9 cellular contexts compared by ENCODE assay signal in genomic region chrX:114611018-114611619, GRCh38. TPM values are rescaled to one million over a fixed set of nuclear protein-coding genes. Genes with fewer than 3 reads are reported as not detected.
A peak's percentile ranks its signal among the peaks of the same experiment; 100 is the strongest.
DNase-seq lines count a peak whose midpoint lies in the region; ATAC-seq and TF ChIP-seq lines count a peak whose summit lies in the region.
"Had no signal": no experiment of that assay in that cellular context is flagged by ENCODE, and none has a peak within 500 bp of the region (broad histone marks: within the 10 kb centered on the region; RNA-seq: fewer than 3 reads in every experiment).

No MANE protein-coding gene starts in this region.

- TF ChIP-seq EP300 in esophagus muscularis mucosa (IDR thresholded peaks at IDR 0.05) = no peak
- no peak for TF ChIP-seq EP300 in ovary (IDR thresholded peaks at IDR 0.05)

- intact Hi-C loops in esophagus muscularis mucosa (cut with DNase I) = loop anchor here (5.0 to 10.0 kb wide), 2 partner anchors 346 to 534 kb away; no protein-coding TSS in a partner anchor
- intact Hi-C loops in ovary (cut with DNase I) = no loop called here

- no peak overlapping the region for H3K4me3 ChIP-seq in esophagus muscularis mucosa
- no peak overlapping the region for H3K4me3 ChIP-seq in ovary

- TF ChIP-seq POLR2A in esophagus muscularis mucosa (IDR thresholded peaks at IDR 0.05; ENCODE audit: low read depth) (no peak), ovary (IDR thresholded peaks at IDR 0.05) (no peak)

- WGBS in esophagus muscularis mucosa = 55% methylated on average over 11 of the region's 11 CpGs
- 48 to 62% (median 50%) methylated on average over 11 of the region's 11 CpGs for WGBS in ovary, 3 donors

- TF ChIP-seq CTCF in esophagus muscularis mucosa (IDR thresholded peaks at IDR 0.05) (peak; percentile 64 to 83 (median 76)), ovary (IDR thresholded peaks at IDR 0.05) (peak in 2 of 3 donors; percentile 27 to 42)

- H3K4me1 Mint-ChIP-seq in stimulated activated naive B cell treated with anti-CD40 and anti-IgM and Interleukin-4, amounts not matched to agents 10 μg/mL and 1 μg/mL and 100 μg/mL, for 72 hours = no peaks in the 10 kb centered on the region
- H3K4me1 Mint-ChIP-seq: CD8-positive, alpha-beta memory T cell had no signal

- H3K27me3 Mint-ChIP-seq in stimulated activated naive B cell treated with anti-CD40 and anti-IgM and Interleukin-4, amounts not matched to agents 10 μg/mL and 1 μg/mL and 100 μg/mL, for 72 hours = peaks cover 0 to 4% of the 10 kb centered on the region in 2 donors
- H3K27me3 Mint-ChIP-seq: CD8-positive, alpha-beta memory T cell had no signal

- H3K4me1 ChIP-seq in esophagus muscularis mucosa (no peaks in the 10 kb centered on the region), ovary (ENCODE audit: insufficient read depth) (no peaks in the 10 kb centered on the region)

- H3K4me3 Mint-ChIP-seq in stimulated activated naive B cell treated with anti-CD40 and anti-IgM and Interleukin-4, amounts not matched to agents 10 μg/mL and 1 μg/mL and 100 μg/mL, for 72 hours = no peak overlapping the region
- H3K4me3 Mint-ChIP-seq: CD8-positive, alpha-beta memory T cell had no signal

- H3K36me3 ChIP-seq in esophagus muscularis mucosa (no peaks in the 10 kb centered on the region), ovary (no peaks in the 10 kb centered on the region)

- no peaks in the 10 kb centered on the region for H3K36me3 Mint-ChIP-seq in stimulated activated naive B cell treated with anti-CD40 and anti-IgM and Interleukin-4, amounts not matched to agents 10 μg/mL and 1 μg/mL and 100 μg/mL, for 72 hours
- H3K36me3 Mint-ChIP-seq: CD8-positive, alpha-beta memory T cell had no signal

- H3K9me3 Mint-ChIP-seq in stimulated activated naive B cell treated with anti-CD40 and anti-IgM and Interleukin-4, amounts not matched to agents 10 μg/mL and 1 μg/mL and 100 μg/mL, for 72 hours = no peaks in the 10 kb centered on the region

- H3K27ac Mint-ChIP-seq in stimulated activated naive B cell treated with anti-CD40 and anti-IgM and Interleukin-4, amounts not matched to agents 10 μg/mL and 1 μg/mL and 100 μg/mL, for 72 hours = no peak overlapping the region
- H3K27ac Mint-ChIP-seq: CD8-positive, alpha-beta memory T cell had no signal

- no peaks in the 10 kb centered on the region for H3K9me3 ChIP-seq in esophagus muscularis mucosa
- no peaks in the 10 kb centered on the region for H3K9me3 ChIP-seq in ovary

- H3K27ac ChIP-seq in esophagus muscularis mucosa (replicated peaks in 1 of 4) (no peak overlapping the region), ovary (no peak overlapping the region)

- H3K27me3 ChIP-seq in esophagus muscularis mucosa (no peaks in the 10 kb centered on the region), ovary (no peaks in the 10 kb centered on the region)

- DNase-seq in NCI-H1417 (lab: John Stamatoyannopoulos, UW) (peak; percentile 23 to 73 (median 34)), NCI-H1417 treated with DMSO at 0.1 percent for 48 hours (lab: John Stamatoyannopoulos, UW) (no peak), RPMI7951 (ENCODE audit: low read depth) (peak; percentile 24), esophagus muscularis mucosa (ENCODE audit: extremely low spot score) (no peak), ovary (peak in 1 of 5 donors; percentile 24)
- DNase-seq in stimulated activated naive B cell treated with anti-CD40 and anti-IgM and Interleukin-4, amounts not matched to agents 10 μg/mL and 1 μg/mL and 100 μg/mL, for 72 hours = no peak

- ATAC-seq in GM18858 (IDR thresholded peaks at IDR 0.05; ENCODE audit: unreplicated experiment) (peak; percentile 89), HG03442 (IDR thresholded peaks at IDR 0.05; ENCODE audit: unreplicated experiment) (peak; percentile 70)
- no peak for ATAC-seq in stimulated activated naive B cell treated with anti-CD40 and anti-IgM and Interleukin-4, amounts not matched to agents 10 μg/mL and 1 μg/mL and 100 μg/mL, for 72 hours (replicated peaks)

RNA-seq across cellular contexts. Expression of gene HTR2C, which starts 27.2 kb away (rescaled TPM):
- 0.20 and 0.24 TPM in 2 replicates for total RNA-seq in RPMI7951 (2014; rRNA removed; shearing (Covaris generic))
- total RNA-seq in esophagus muscularis mucosa (not detected), ovary (not detected)
- polyA plus RNA-seq in ovary = not detected
- total RNA-seq: CD8-positive, alpha-beta memory T cell had no signal
- polyA plus RNA-seq: CD8-positive, alpha-beta memory T cell had no signal

Comparison
In these comparisons a context has a peak if more than half of its experiments do, and no peak if none do; other contexts are left out.
1. DNase-seq: peak in NCI-H1417 (3 of 3) and RPMI7951 (single experiment); none in NCI-H1417 treated with DMSO at 0.1 percent for 48 hours (single experiment), esophagus muscularis mucosa (single experiment) and stimulated activated naive B cell treated with anti-CD40 and anti-IgM and Interleukin-4, amounts not matched to agents 10 μg/mL and 1 μg/mL and 100 μg/mL, for 72 hours (single experiment).
2. ATAC-seq: peak in GM18858 (single experiment) and HG03442 (single experiment); none in stimulated activated naive B cell treated with anti-CD40 and anti-IgM and Interleukin-4, amounts not matched to agents 10 μg/mL and 1 μg/mL and 100 μg/mL, for 72 hours (0 of 2).